In genomic region chr14:22477569-22478194, GRCh38 we compare ENCODE assay signal across 22 cellular contexts.
DNase-seq lines count a peak whose midpoint lies in the region; ATAC-seq, FAIRE-seq and TF ChIP-seq lines count a peak whose summit lies in the region.
"Had no signal": no experiment of that assay in that cellular context is flagged by ENCODE, and none has a peak within 500 bp of the region (broad histone marks: within the 10 kb centered on the region; RNA-seq: fewer than 3 reads in every experiment).

No MANE protein-coding gene starts in this region.

- peak overlapping the region; percentile 57 for H3K4me3 Mint-ChIP-seq in T-helper 2 cell treated with Interferon-gamma antibody and Interleukin-4, amounts not matched to agents 5 μg/mL and 100 μg/mL, for 36 hours
- H3K4me3 Mint-ChIP-seq in activated CD8-positive, alpha-beta T cell treated with anti-CD3 and anti-CD28 coated beads for 36 hours, result peak overlapping the region; percentile 43
- peak overlapping the region; percentile 82 for H3K4me3 Mint-ChIP-seq in natural killer cell treated with Interleukin-12 subunit alpha and Interleukin-12 subunit beta and Interleukin-15 and Interleukin-18, amount 100 ng/mL, for 72 hours
- H3K4me3 Mint-ChIP-seq: activated T-helper 17 cell treated with anti-CD3 and anti-CD28 coated beads, Interleukin-2, amount 50 U/mL, for 72 hours; CD14-positive monocyte had no signal

- TF ChIP-seq POLR2A in GM12891 (IDR thresholded peaks at IDR 0.05; ENCODE audit: low read depth, low read length), result no peak

- H3K36me3 Mint-ChIP-seq in T-helper 2 cell treated with Interferon-gamma antibody and Interleukin-4, amounts not matched to agents 5 μg/mL and 100 μg/mL, for 36 hours (ENCODE audit: low read depth), result peaks cover 5% of the 10 kb centered on the region
- peaks cover 12% of the 10 kb centered on the region for H3K36me3 Mint-ChIP-seq in activated CD8-positive, alpha-beta T cell treated with anti-CD3 and anti-CD28 coated beads for 36 hours (ENCODE audit: low read depth)
- peaks cover 6% of the 10 kb centered on the region for H3K36me3 Mint-ChIP-seq in natural killer cell treated with Interleukin-12 subunit alpha and Interleukin-12 subunit beta and Interleukin-15 and Interleukin-18, amount 100 ng/mL, for 72 hours
- H3K36me3 Mint-ChIP-seq: CD14-positive monocyte had no signal

- intact Hi-C loops in activated CD8-positive, alpha-beta T cell treated with anti-CD3 and anti-CD28 coated beads for 36 hours (cut with micrococcal nuclease), result loop anchor here (5.0 to 10.0 kb wide), 2 partner anchors 90 to 153 kb away; no protein-coding TSS in a partner anchor

- no peaks in the 10 kb centered on the region for H3K9me3 Mint-ChIP-seq in T-helper 2 cell treated with Interferon-gamma antibody and Interleukin-4, amounts not matched to agents 5 μg/mL and 100 μg/mL, for 36 hours
- H3K9me3 Mint-ChIP-seq in activated CD8-positive, alpha-beta T cell treated with anti-CD3 and anti-CD28 coated beads for 36 hours, result no peaks in the 10 kb centered on the region
- no peaks in the 10 kb centered on the region for H3K9me3 Mint-ChIP-seq in natural killer cell treated with Interleukin-12 subunit alpha and Interleukin-12 subunit beta and Interleukin-15 and Interleukin-18, amount 100 ng/mL, for 72 hours
- H3K9me3 Mint-ChIP-seq: activated T-helper 17 cell treated with anti-CD3 and anti-CD28 coated beads, Interleukin-2, amount 50 U/mL, for 72 hours; CD14-positive monocyte had no signal

- FAIRE-seq in GM12891 (lab: Jason Lieb, UNC), result peak; percentile 63
- FAIRE-seq: frontal cortex, small intestine had no signal

- no peaks in the 10 kb centered on the region for H3K27me3 Mint-ChIP-seq in T-helper 2 cell treated with Interferon-gamma antibody and Interleukin-4, amounts not matched to agents 5 μg/mL and 100 μg/mL, for 36 hours (ENCODE audit: low read depth)
- H3K27me3 Mint-ChIP-seq in activated CD8-positive, alpha-beta T cell treated with anti-CD3 and anti-CD28 coated beads for 36 hours, result no peaks in the 10 kb centered on the region
- no peaks in the 10 kb centered on the region for H3K27me3 Mint-ChIP-seq in natural killer cell treated with Interleukin-12 subunit alpha and Interleukin-12 subunit beta and Interleukin-15 and Interleukin-18, amount 100 ng/mL, for 72 hours
- H3K27me3 Mint-ChIP-seq: activated T-helper 17 cell treated with anti-CD3 and anti-CD28 coated beads, Interleukin-2, amount 50 U/mL, for 72 hours had no signal

- TF ChIP-seq CTCF in activated CD8-positive, alpha-beta T cell treated with anti-CD3 and anti-CD28 coated beads for 36 hours (IDR thresholded peaks at IDR 0.05), result no peak

- peak overlapping the region; percentile 41 for H3K27ac Mint-ChIP-seq in T-helper 2 cell treated with Interferon-gamma antibody and Interleukin-4, amounts not matched to agents 5 μg/mL and 100 μg/mL, for 36 hours
- H3K27ac Mint-ChIP-seq in activated CD8-positive, alpha-beta T cell treated with anti-CD3 and anti-CD28 coated beads for 36 hours, result no peak overlapping the region
- peak overlapping the region; percentile 89 to 93 for H3K27ac Mint-ChIP-seq in natural killer cell treated with Interleukin-12 subunit alpha and Interleukin-12 subunit beta and Interleukin-15 and Interleukin-18, amount 100 ng/mL, for 72 hours
- H3K27ac Mint-ChIP-seq: activated T-helper 17 cell treated with anti-CD3 and anti-CD28 coated beads, Interleukin-2, amount 50 U/mL, for 72 hours; CD14-positive monocyte had no signal

- CTCF ChIA-PET in activated CD8-positive, alpha-beta T cell treated with anti-CD3 and anti-CD28 coated beads for 36 hours (lab: Charles Lee), result no interaction called here

- H3K4me1 Mint-ChIP-seq in T-helper 2 cell treated with Interferon-gamma antibody and Interleukin-4, amounts not matched to agents 5 μg/mL and 100 μg/mL, for 36 hours (ENCODE audit: low read depth), result no peaks in the 10 kb centered on the region
- H3K4me1 Mint-ChIP-seq in activated CD8-positive, alpha-beta T cell treated with anti-CD3 and anti-CD28 coated beads for 36 hours (ENCODE audit: low read depth), result no peaks in the 10 kb centered on the region
- peaks cover 88 to 90% of the 10 kb centered on the region in 2 donors for H3K4me1 Mint-ChIP-seq in natural killer cell treated with Interleukin-12 subunit alpha and Interleukin-12 subunit beta and Interleukin-15 and Interleukin-18, amount 100 ng/mL, for 72 hours (ENCODE audit: low read depth in 2 of 2)
- H3K4me1 Mint-ChIP-seq: activated T-helper 17 cell treated with anti-CD3 and anti-CD28 coated beads, Interleukin-2, amount 50 U/mL, for 72 hours had no signal

- DNase-seq in T-helper 2 cell treated with Interferon-gamma antibody and Interleukin-4, amounts not matched to agents 5 μg/mL and 100 μg/mL, for 36 hours (ENCODE audit: low spot score), result no peak
- DNase-seq in T-helper 2 cell (no peak), GM12891 (ENCODE audit: insufficient read length, low spot score) (no peak), pons (ENCODE audit: low spot score) (no peak)
- no peak for DNase-seq in activated CD8-positive, alpha-beta T cell treated with anti-CD3 and anti-CD28 coated beads for 36 hours
- DNase-seq in natural killer cell treated with Interleukin-12 subunit alpha and Interleukin-12 subunit beta and Interleukin-15 and Interleukin-18, amount 100 ng/mL, for 72 hours (ENCODE audit: low spot score), result no peak
- DNase-seq: 8988T; activated CD4-positive, CD25-positive, alpha-beta regulatory T cell treated with anti-CD3 and anti-CD28 coated beads, Interleukin-2, amount 50 U/mL, for 72 hours; colonic mucosa; DMS79 treated with DMSO at 0.1 percent for 48 hours; left lung; NCI-H1694 treated with DMSO at 0.1 percent for 48 hours; NCI-H446 treated with DMSO at 0.1 percent for 48 hours; SHP77 treated with DMSO at 0.1 percent for 48 hours; small intestine; stimulated activated CD4-positive, alpha-beta T cell treated with anti-CD3 and anti-CD28 coated beads, Interleukin-4, amount 100 ng/mL, for 4 hours; transverse colon had no signal

- POLR2A ChIA-PET in activated CD8-positive, alpha-beta T cell treated with anti-CD3 and anti-CD28 coated beads for 36 hours (lab: Charles Lee), result interaction anchor here (0.6 kb wide), 1 partner anchor 329 kb away, joined by 3 read pairs; no protein-coding TSS in a partner anchor

- no peak for ATAC-seq in activated CD8-positive, alpha-beta T cell treated with anti-CD3 and anti-CD28 coated beads for 36 hours
- no peak for ATAC-seq in natural killer cell treated with Interleukin-12 subunit alpha and Interleukin-12 subunit beta and Interleukin-15 and Interleukin-18, amount 100 ng/mL, for 72 hours
- no peak for ATAC-seq in HG03095 (IDR thresholded peaks at IDR 0.05; ENCODE audit: unreplicated experiment)
- ATAC-seq in GM21619 (IDR thresholded peaks at IDR 0.05; ENCODE audit: unreplicated experiment), result no peak
- ATAC-seq: activated T-helper 17 cell treated with anti-CD3 and anti-CD28 coated beads, Interleukin-2, amount 50 U/mL, for 72 hours; left lung had no signal

TF ChIP-seq in GM12891, 5 proteins besides CTCF, POLR2A, EP300 and RAD21:
- TF ChIP-seq POU2F2 (IDR thresholded peaks at IDR 0.05; ENCODE audit: low read depth, low read length) (no peak), TAF1 (IDR thresholded peaks at IDR 0.05; ENCODE audit: low read depth, low read length) (no peak), POLR2AphosphoS5 (IDR thresholded peaks at IDR 0.05; ENCODE audit: low read depth, low read length) (no peak)
TF ChIP-seq in GM12891: peak in this region for 0.
